In genomic region chr12:109612975-109613502, GRCh38 we compare ENCODE assay signal across 7 cellular contexts. TPM values are rescaled to one million over a fixed set of nuclear protein-coding genes. Genes with fewer than 3 reads are reported as not detected.
DNase-seq lines count a peak whose midpoint lies in the region; ATAC-seq, FAIRE-seq and TF ChIP-seq lines count a peak whose summit lies in the region.

No MANE protein-coding gene starts in this region.

- H3K27me3 ChIP-seq in GM12878 (replicated peaks in 1 of 2; ENCODE audit: control insufficient read depth in 2 of 2, insufficient read depth in 2 of 2, low read length in 1 of 2) (peaks cover 8 to 9% of the 10 kb centered on the region in 2 experiments), mesenchymal stem cell (ENCODE audit: control insufficient read depth in 1 of 2, insufficient read depth in 1 of 2, low read length in 2 of 2) (peaks cover 81 to 92% of the 10 kb centered on the region in 2 experiments)

- 15% methylated on average over 5 of the region's 5 CpGs for WGBS in GM12878 (ENCODE audit: insufficient coverage, insufficient replicate concordance, low lambda C conversion rate, missing lambda C conversion rate)
- 66% methylated on average over 5 of the region's 5 CpGs for WGBS in mesenchymal stem cell

- intact Hi-C loops in GM12878 (cut with micrococcal nuclease; ENCODE audit: unreplicated experiment): no loop called here

- H3K4me2 ChIP-seq in GM12878 (ENCODE audit: control insufficient read depth, insufficient read depth): no peak overlapping the region
- no peak overlapping the region for H3K4me2 ChIP-seq in mesenchymal stem cell (ENCODE audit: low read length, poor library complexity, severe bottlenecking)

- no peak for FAIRE-seq in GM12878 (lab: Jason Lieb, UNC)

- CTCF ChIA-PET in GM12878 (lab: Yijun Ruan, JAX): interaction anchor here (0.6 to 2.6 kb wide), 4 partner anchors 15 to 1661 kb away, joined by 3 to 9 read pairs (median 4); no protein-coding TSS in a partner anchor

- no peak overlapping the region for H3K9ac ChIP-seq in GM12878 (ENCODE audit: control insufficient read depth, insufficient read depth, low read length)
- H3K9ac ChIP-seq in mesenchymal stem cell (ENCODE audit: low read length): no peak overlapping the region

- POLR2A ChIA-PET in GM12878 (lab: Charles Lee): no interaction called here

- no peaks in the 10 kb centered on the region for H3K79me2 ChIP-seq in GM12878 (ENCODE audit: control insufficient read depth, insufficient read depth, low read length)

- no peak overlapping the region for H3K18ac ChIP-seq in mesenchymal stem cell (ENCODE audit: low read depth in 1 of 2, low read length in 2 of 2)

- no peak overlapping the region for H3K14ac ChIP-seq in mesenchymal stem cell (ENCODE audit: low read length in 2 of 2)

- RAD21 ChIA-PET in GM12878 (lab: Charles Lee; ENCODE audit: unreplicated experiment): no interaction called here

- H3K4me3 ChIP-seq in GM12878 (no peak overlapping the region), mesenchymal stem cell (ENCODE audit: insufficient read depth in 1 of 2, low read depth in 1 of 2, low read length in 2 of 2) (no peak overlapping the region)

- no peak for TF ChIP-seq EP300 in GM12878 (IDR thresholded peaks at IDR 0.05; ENCODE audit: borderline replicate concordance in 1 of 2, control insufficient read depth in 1 of 2, low read depth in 2 of 2, low read length in 2 of 2)

- H4K91ac ChIP-seq in mesenchymal stem cell (ENCODE audit: low read length): no peak overlapping the region

- H3K27ac ChIP-seq in GM12878 (ENCODE audit: control insufficient read depth, insufficient read depth): no peak overlapping the region
- no peak overlapping the region for H3K27ac ChIP-seq in mesenchymal stem cell (ENCODE audit: low read length, poor library complexity, severe bottlenecking)

- ATAC-seq in GM12878 (peak; percentile 64), GM18909 (IDR thresholded peaks at IDR 0.05; ENCODE audit: poor library complexity, unreplicated experiment) (no peak)

- TF ChIP-seq POLR2A in GM12878 (IDR thresholded peaks at IDR 0.05; ENCODE audit: low read depth, low read length): no peak

- no peak overlapping the region for H2BK12ac ChIP-seq in mesenchymal stem cell (ENCODE audit: low read length in 2 of 2)

- H3K4me1 ChIP-seq in GM12878 (ENCODE audit: control insufficient read depth, insufficient read depth, low read length) (no peaks in the 10 kb centered on the region), mesenchymal stem cell (ENCODE audit: control insufficient read depth, insufficient read depth, low read depth, low read length) (no peaks in the 10 kb centered on the region)

- no peak overlapping the region for H2BK15ac ChIP-seq in mesenchymal stem cell (ENCODE audit: low read depth, poor library complexity, severe bottlenecking)

- in situ Hi-C loops in GM12878 (cut with MboI): no loop called here

- H2AFZ ChIP-seq in GM12878 (ENCODE audit: control insufficient read depth, low read depth, low read length): no peak overlapping the region
- no peak overlapping the region for H2AFZ ChIP-seq in mesenchymal stem cell (ENCODE audit: low read depth, low read length)

- H3K23ac ChIP-seq in mesenchymal stem cell (ENCODE audit: low read length in 2 of 2): no peak overlapping the region

- SMC1A ChIA-PET in GM12878 (lab: Charles Lee; ENCODE audit: uncharacterized antibody, unreplicated experiment): no interaction called here

- peak; percentile 32 for DNase-seq in Daoy (ENCODE audit: low read depth)
- DNase-seq in HuH-7.5 (ENCODE audit: low spot score): peak; percentile 55
- no peak for DNase-seq in GM12878 (ENCODE audit: low read depth, low spot score)
- DNase-seq in mesenchymal stem cell: peak; percentile 38
- DNase-seq in NCI-H1048 (lab: John Stamatoyannopoulos, UW): no peak
- DNase-seq in mesenteric fat pad (ENCODE audit: low spot score): no peak

- H2AK5ac ChIP-seq in mesenchymal stem cell (ENCODE audit: low read length, severe bottlenecking): no peak overlapping the region

- TF ChIP-seq RAD21 in GM12878 (IDR thresholded peaks at IDR 0.05; ENCODE audit: insufficient read depth, low read depth, low read length): no peak

- peak; percentile 22 to 40 (median 29); a peak in 4 of 6 replicates for TF ChIP-seq CTCF in GM12878 (IDR thresholded peaks at IDR 0.05 in 2 of 3, conservative IDR thresholded peaks at IDR 0.05 in 1 of 3; ENCODE audit: control insufficient read depth in 2 of 3, extremely low read depth in 1 of 3, insufficient read depth in 1 of 3, low read depth in 3 of 3, low read length in 3 of 3)

- no peaks in the 10 kb centered on the region for H3K79me1 ChIP-seq in mesenchymal stem cell (replicated peaks; ENCODE audit: low read length, poor library complexity, severe bottlenecking)

- H3K4ac ChIP-seq in mesenchymal stem cell (ENCODE audit: low read depth in 1 of 2, low read length in 2 of 2): no peak overlapping the region

- peaks cover 3% of the 10 kb centered on the region; the same call in 1 of the 2 replicates for H4K20me1 ChIP-seq in GM12878 (ENCODE audit: control insufficient read depth, insufficient read depth)

- H3K9me3 ChIP-seq in GM12878 (replicated peaks; ENCODE audit: control insufficient read depth, insufficient read depth, low read length) (no peaks in the 10 kb centered on the region), mesenchymal stem cell (ENCODE audit: control insufficient read depth, low read length) (peaks cover 6% of the 10 kb centered on the region)

- H4K8ac ChIP-seq in mesenchymal stem cell (ENCODE audit: low read length): no peak overlapping the region

- H2BK5ac ChIP-seq in mesenchymal stem cell (ENCODE audit: low read depth, low read length, poor library complexity, severe bottlenecking): no peak overlapping the region

- H2BK120ac ChIP-seq in mesenchymal stem cell (ENCODE audit: low read depth, low read length): no peak overlapping the region

- no TSS peak for BruUV-seq in GM12878 (replicated peaks; lab: Mats Ljungman, UMichigan)

- H3K36me3 ChIP-seq in GM12878 (ENCODE audit: control insufficient read depth in 2 of 2, insufficient read depth in 2 of 2, low read length in 1 of 2) (no peaks in the 10 kb centered on the region), mesenchymal stem cell (ENCODE audit: control insufficient read depth in 1 of 2, insufficient read depth in 2 of 2, low read depth in 1 of 2, low read length in 2 of 2) (no peaks in the 10 kb centered on the region)

TF ChIP-seq in GM12878, 131 proteins besides CTCF, POLR2A, EP300 and RAD21 (continues in another document):
- TF ChIP-seq EGR1 (IDR thresholded peaks at IDR 0.05; ENCODE audit: borderline replicate concordance in 1 of 2, low read depth in 2 of 2, low read length in 2 of 2) (no peak), JUND (IDR thresholded peaks at IDR 0.05; ENCODE audit: low read depth, low read length) (no peak), TCF7 (IDR thresholded peaks at IDR 0.05; ENCODE audit: borderline replicate concordance) (no peak), SMAD5 (IDR thresholded peaks at IDR 0.05; ENCODE audit: low read depth) (no peak), GATAD2B (conservative IDR thresholded peaks at IDR 0.05; ENCODE audit: low read depth) (no peak), ZNF384 (IDR thresholded peaks at IDR 0.05; ENCODE audit: borderline replicate concordance, low read depth, low read length) (no peak)

RNA-seq across cellular contexts. Expression of gene MVK, which starts 39.4 kb away (rescaled TPM):
- total RNA-seq in Daoy (2014; rRNA removed; shearing (Covaris generic)): 23.6 and 30.9 TPM in 2 replicates
- 30.5 and 31.1 TPM in 2 replicates for total RNA-seq in GM12878 (2013; cell fraction: nucleolus; rRNA removed)
- total RNA-seq in GM12878 (2014; rRNA removed) (46.5 and 46.7 TPM in 2 replicates), GM12878 (2014; rRNA removed; fragmentation: Illumina TruSeq; extraction: Trizol) (23.5 and 24.6 TPM in 2 replicates), GM12878 (2021) (43.3 and 45.0 TPM in 2 replicates), mesenteric fat pad (9.1 TPM)
- 9.7 TPM for polyA plus RNA-seq in GM12878 (2011; ENCODE audit: low read depth)
- polyA plus RNA-seq in GM12878 (2011; rRNA removed) (20.6 and 31.4 TPM in 2 replicates), GM12878 (2014; fragmentation: Illumina TruSeq; extraction: Trizol) (13.9 and 23.6 TPM in 2 replicates), GM12878 (2014; fragmentation: Nextera tagmentation; extraction: Ambion mirVana) (1 to 10 TPM in 1 of 2 experiments, under 1 TPM in 1; 0.24 to 2.8 TPM), GM12878 (2014; rRNA removed) (43.0 and 49.5 TPM in 2 replicates), GM12878 (2016; fragmentation: Nextera tagmentation; extraction: Ambion mirVana) (10 to 100 TPM; 32.3 to 33.8 TPM)
- polyA plus RNA-seq in GM12878 (2011; cell fraction: cytosol; rRNA removed): 33.0 and 44.1 TPM in 2 replicates
- polyA plus RNA-seq in GM12878 (2011; cell fraction: nucleus; rRNA removed): 97.0 and 97.7 TPM in 2 replicates
- polyA plus RNA-seq in GM12878 (2012): 21.5 and 21.7 TPM in 2 replicates
- 22.3 and 39.3 TPM in 2 replicates for polyA minus RNA-seq in GM12878 (2011; rRNA and poly(A)+ RNA removed)
- polyA minus RNA-seq in GM12878 (2011; cell fraction: cytosol; rRNA and poly(A)+ RNA removed): 12.2 and 12.6 TPM in 2 replicates
- 21.5 and 32.6 TPM in 2 replicates for polyA minus RNA-seq in GM12878 (2011; cell fraction: nucleus; rRNA and poly(A)+ RNA removed)
- polyA plus RNA-seq in mesenchymal stem cell (2013, experiment 1 of 2): 48.3 TPM
- polyA plus RNA-seq in mesenchymal stem cell (2013, experiment 2 of 2): 46.7 TPM

RNA-seq across cellular contexts. Expression of gene MMAB, which starts 39.7 kb away (rescaled TPM):
- 24.5 and 29.3 TPM in 2 replicates for total RNA-seq in Daoy (2014; rRNA removed; shearing (Covaris generic))
- total RNA-seq in GM12878 (2013; cell fraction: nucleolus; rRNA removed): 48.3 and 48.4 TPM in 2 replicates
- 47.1 and 49.6 TPM in 2 replicates for total RNA-seq in GM12878 (2014; rRNA removed)
- total RNA-seq in GM12878 (2014; rRNA removed; fragmentation: Illumina TruSeq; extraction: Trizol): 41.4 TPM in 2 replicates
- total RNA-seq in GM12878 (2021): 51.7 and 59.3 TPM in 2 replicates
- 26.0 TPM for polyA plus RNA-seq in GM12878 (2011; ENCODE audit: low read depth)
- polyA plus RNA-seq in GM12878 (2011; rRNA removed): 43.2 and 43.9 TPM in 2 replicates
- polyA plus RNA-seq in GM12878 (2011; cell fraction: cytosol; rRNA removed): 44.5 and 58.9 TPM in 2 replicates
- polyA plus RNA-seq in GM12878 (2011; cell fraction: nucleus; rRNA removed): 52.6 and 64.2 TPM in 2 replicates
- 37.4 and 47.5 TPM in 2 replicates for polyA plus RNA-seq in GM12878 (2012)
- 9.6 and 22.5 TPM in 2 replicates for polyA plus RNA-seq in GM12878 (2014; fragmentation: Illumina TruSeq; extraction: Trizol)
- 10 to 100 TPM; 10.6 to 28.6 TPM for polyA plus RNA-seq in GM12878 (2014; fragmentation: Nextera tagmentation; extraction: Ambion mirVana)
- polyA plus RNA-seq in GM12878 (2014; rRNA removed): 55.2 and 56.1 TPM in 2 replicates
- polyA plus RNA-seq in GM12878 (2016; fragmentation: Nextera tagmentation; extraction: Ambion mirVana): 10 to 100 TPM; 61.4 to 65.3 TPM
- polyA minus RNA-seq in GM12878 (2011; rRNA and poly(A)+ RNA removed): 34.8 and 49.9 TPM in 2 replicates
- 15.1 and 16.7 TPM in 2 replicates for polyA minus RNA-seq in GM12878 (2011; cell fraction: cytosol; rRNA and poly(A)+ RNA removed)
- polyA minus RNA-seq in GM12878 (2011; cell fraction: nucleus; rRNA and poly(A)+ RNA removed): 16.3 and 19.1 TPM in 2 replicates
- polyA plus RNA-seq in mesenchymal stem cell (2013, experiment 1 of 2): 52.7 TPM
- 55.4 TPM for polyA plus RNA-seq in mesenchymal stem cell (2013, experiment 2 of 2)
- total RNA-seq in mesenteric fat pad: 26.8 TPM

Comparison
In these comparisons a context has a peak if more than half of its experiments do, and no peak if none do; other contexts are left out.
1. DNase-seq: peak in Daoy (single experiment), HuH-7.5 (single experiment) and mesenchymal stem cell (single experiment); none in GM12878 (single experiment), NCI-H1048 (single experiment) and mesenteric fat pad (single experiment).